10 cellular contexts compared by ENCODE assay signal in genomic region chr14:51534623-51535022, GRCh38.
DNase-seq lines count a peak whose midpoint lies in the region; ATAC-seq and TF ChIP-seq lines count a peak whose summit lies in the region.
"Had no signal": no experiment of that assay in that cellular context is flagged by ENCODE, and none has a peak within 500 bp of the region (broad histone marks: within the 10 kb centered on the region; RNA-seq: fewer than 3 reads in every experiment).

No MANE protein-coding gene starts in this region.

- ATAC-seq in right lobe of liver, result peak; percentile 98 to 100 (median 98)
- ATAC-seq in HG02798 (IDR thresholded peaks at IDR 0.05; ENCODE audit: poor library complexity, unreplicated experiment), result no peak

- H3K27me3 ChIP-seq in BE2C (no peaks in the 10 kb centered on the region), KMS-11 (ENCODE audit: insufficient read depth, low read depth) (no peaks in the 10 kb centered on the region), right lobe of liver (no peaks in the 10 kb centered on the region), left ventricle myocardium inferior (ENCODE audit: low read depth) (no peaks in the 10 kb centered on the region)

- H3K9me3 ChIP-seq in BE2C (peaks cover 2% of the 10 kb centered on the region; the same call in 1 of the 2 replicates), right lobe of liver (no peaks in the 10 kb centered on the region), left ventricle myocardium inferior (replicated peaks) (peaks cover 6% of the 10 kb centered on the region)

- no peaks in the 10 kb centered on the region for H3K79me2 ChIP-seq in KMS-11 (ENCODE audit: insufficient read depth, low read depth)

- DNase-seq in BE2C, result peak; percentile 22
- DNase-seq in SW480 (ENCODE audit: low spot score), result peak; percentile 27
- DNase-seq in right lobe of liver, result peak; percentile 76 to 87 (median 86)
- no peak for DNase-seq in MV-4-11 (lab: John Stamatoyannopoulos, UW)
- no peak for DNase-seq in left ventricle myocardium inferior
- DNase-seq in GM19238 (ENCODE audit: insufficient read length, low spot score), result no peak
- DNase-seq: activated CD4-positive, CD25-positive, alpha-beta regulatory T cell treated with anti-CD3 and anti-CD28 coated beads, Interleukin-2, amount 50 U/mL, for 72 hours; activated naive CD4-positive, alpha-beta T cell treated with anti-CD3 and anti-CD28 coated beads for 36 hours had no signal

- intact Hi-C loops in right lobe of liver (cut with DNase I), result loop anchor here (5.0 to 10.0 kb wide), 2 partner anchors 77 to 100 kb away; no protein-coding TSS in a partner anchor
- intact Hi-C loops in left ventricle myocardium inferior (cut with micrococcal nuclease), result no loop called here

- no peak overlapping the region for H3K4me2 ChIP-seq in KMS-11

- H3K4me1 ChIP-seq in BE2C (peaks cover 11% of the 10 kb centered on the region), KMS-11 (ENCODE audit: low read depth, poor library complexity, severe bottlenecking) (peaks cover 10% of the 10 kb centered on the region), right lobe of liver (peaks cover 0 to 17% (median 0%) of the 10 kb centered on the region in 4 donors), left ventricle myocardium inferior (peaks cover 5% of the 10 kb centered on the region)

- H3K36me3 ChIP-seq in BE2C (no peaks in the 10 kb centered on the region), KMS-11 (ENCODE audit: insufficient read depth) (no peaks in the 10 kb centered on the region), right lobe of liver (no peaks in the 10 kb centered on the region), left ventricle myocardium inferior (no peaks in the 10 kb centered on the region)

- no peaks in the 10 kb centered on the region for H4K20me1 ChIP-seq in KMS-11 (ENCODE audit: insufficient read depth)

- no peak overlapping the region for H3K9ac ChIP-seq in KMS-11

- H3K27ac ChIP-seq in KMS-11 (no peak overlapping the region), right lobe of liver (peak overlapping the region; percentile 52 to 68 (median 59)), left ventricle myocardium inferior (replicated peaks) (no peak overlapping the region)

- TF ChIP-seq POLR2A in right lobe of liver (IDR thresholded peaks at IDR 0.05), result peak; percentile 45

- H3K4me3 ChIP-seq in BE2C (ENCODE audit: low read depth, low read length) (no peak overlapping the region), KMS-11 (IDR thresholded peaks at IDR 0.05; ENCODE audit: insufficient read depth, low read depth, low read length) (no peak overlapping the region), right lobe of liver (no peak overlapping the region), left ventricle myocardium inferior (no peak overlapping the region)

- no peak for TF ChIP-seq CTCF in BE2C (IDR thresholded peaks at IDR 0.05; ENCODE audit: low read depth, low read length)
- TF ChIP-seq CTCF in KMS-11 (conservative IDR thresholded peaks at IDR 0.05; ENCODE audit: low read depth, low read length), result no peak
- TF ChIP-seq CTCF in right lobe of liver (IDR thresholded peaks at IDR 0.05), result no peak
- TF ChIP-seq CTCF in left ventricle myocardium inferior (IDR thresholded peaks at IDR 0.05; ENCODE audit: borderline replicate concordance), result no peak

- H2AFZ ChIP-seq in KMS-11 (ENCODE audit: low read depth), result peak overlapping the region; percentile 18; the same call in 1 of the 2 replicates

- 10% methylated on average over 4 of the region's 4 CpGs for WGBS in right lobe of liver (ENCODE audit: insufficient coverage, low coverage, low lambda C conversion rate, missing lambda C conversion rate)

Comparison
In these comparisons a context has a peak if more than half of its experiments do, and no peak if none do; other contexts are left out.
1. DNase-seq: peak in BE2C (single experiment), SW480 (single experiment) and right lobe of liver (3 of 3); none in MV-4-11 (single experiment), left ventricle myocardium inferior (single experiment) and GM19238 (single experiment).
2. H3K27ac ChIP-seq: peak in right lobe of liver (3 of 3); none in KMS-11 (single experiment) and left ventricle myocardium inferior (single experiment).